ENCODE assay signal across 10 cellular contexts in the genomic region with DNA sequence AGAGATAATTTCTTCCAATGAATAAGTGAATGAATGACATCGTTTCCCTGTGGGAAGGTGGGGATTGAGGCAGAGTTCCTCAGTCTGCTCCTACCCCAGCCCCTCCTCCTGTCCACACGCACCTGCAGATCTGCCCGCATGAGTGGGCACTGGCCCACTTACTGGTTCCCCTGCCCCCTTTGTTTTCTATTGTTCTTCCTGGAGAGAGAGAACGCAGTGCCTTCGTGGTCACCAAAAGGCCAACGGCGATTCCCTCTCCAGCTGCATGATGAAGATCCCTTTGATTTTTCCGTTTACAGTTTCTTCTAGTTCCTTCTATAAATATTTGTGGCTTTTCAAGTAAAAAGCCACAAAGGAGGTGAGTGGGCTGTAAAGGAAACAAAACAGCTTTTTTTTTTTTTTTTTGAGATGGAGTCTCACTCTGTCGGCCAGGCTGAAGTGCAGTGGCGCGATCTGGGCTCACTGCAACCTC. TPM values are rescaled to one million over a fixed set of nuclear protein-coding genes. Genes with fewer than 3 reads are reported as not detected.
DNase-seq lines count a peak whose midpoint lies in the region; ATAC-seq, FAIRE-seq and TF ChIP-seq lines count a peak whose summit lies in the region.
"Had no signal": no experiment of that assay in that cellular context is flagged by ENCODE, and none has a peak within 500 bp of the region (broad histone marks: within the 10 kb centered on the region; RNA-seq: fewer than 3 reads in every experiment).

No MANE protein-coding gene starts in this region.

- no peaks in the 10 kb centered on the region for H3K79me2 ChIP-seq in GM12878 (ENCODE audit: control insufficient read depth, insufficient read depth, low read length)

- H3K27ac Mint-ChIP-seq in MCF 10A (ENCODE audit: low read depth, unreplicated experiment), result no peak overlapping the region

- POLR2A ChIA-PET in GM12878 (lab: Charles Lee) (interaction anchor here (0.6 to 1.7 kb wide), 5 partner anchors 9 to 121 kb away, joined by 3 to 5 read pairs (median 4); no protein-coding TSS in a partner anchor), MCF 10A (lab: Yijun Ruan, JAX) (interaction anchor here (0.6 to 1.9 kb wide), 4 partner anchors 10 to 62 kb away, joined by 3 to 9 read pairs (median 4); a partner anchor contains a TSS)

- H3K9me3 ChIP-seq in GM12878 (replicated peaks; ENCODE audit: control insufficient read depth, insufficient read depth, low read length), result no peaks in the 10 kb centered on the region

- no peak for TF ChIP-seq RAD21 in GM12878 (IDR thresholded peaks at IDR 0.05; ENCODE audit: insufficient read depth, low read depth, low read length)

- FAIRE-seq in GM12878 (lab: Jason Lieb, UNC) (no peak), D721Med (lab: Jason Lieb, UNC) (no peak)
- FAIRE-seq: bronchial epithelial cell had no signal

- H3K27ac ChIP-seq in GM12878 (ENCODE audit: control insufficient read depth, insufficient read depth), result no peak overlapping the region; the same call in none of the 2 replicates

- H3K27me3 ChIP-seq in GM12878 (replicated peaks in 1 of 2; ENCODE audit: control insufficient read depth in 2 of 2, insufficient read depth in 2 of 2, low read length in 1 of 2), result no peaks in the 10 kb centered on the region

- H3K4me2 ChIP-seq in GM12878 (ENCODE audit: control insufficient read depth, insufficient read depth), result peak overlapping the region; percentile 36

- in situ Hi-C loops in GM12878 (cut with MboI), result no loop called here

- intact Hi-C loops in GM12878 (cut with micrococcal nuclease; ENCODE audit: unreplicated experiment), result no loop called here
- intact Hi-C loops in MCF 10A (cut with micrococcal nuclease), result no loop called here

- H3K36me3 Mint-ChIP-seq in MCF 10A (ENCODE audit: insufficient read depth, unreplicated experiment), result peaks cover 17% of the 10 kb centered on the region

- RAD21 ChIA-PET in GM12878 (lab: Charles Lee; ENCODE audit: unreplicated experiment), result interaction anchor here (0.6 kb wide), 2 partner anchors 12 to 123 kb away, joined by 3 to 5 read pairs; no protein-coding TSS in a partner anchor

- no peaks in the 10 kb centered on the region for H3K9me3 Mint-ChIP-seq in MCF 10A (ENCODE audit: unreplicated experiment)

- no peak overlapping the region; the same call in 1 of the 2 replicates for H2AFZ ChIP-seq in GM12878 (ENCODE audit: control insufficient read depth, low read depth, low read length)

- H3K27me3 Mint-ChIP-seq in MCF 10A (ENCODE audit: insufficient read depth, unreplicated experiment), result no peaks in the 10 kb centered on the region

- peak; percentile 51 for ATAC-seq in GM12878

- peaks cover 23% of the 10 kb centered on the region for H3K4me1 ChIP-seq in GM12878 (ENCODE audit: control insufficient read depth, insufficient read depth, low read length)

- TF ChIP-seq CTCF in GM12878 (IDR thresholded peaks at IDR 0.05 in 2 of 3, conservative IDR thresholded peaks at IDR 0.05 in 1 of 3; ENCODE audit: control insufficient read depth in 2 of 3, extremely low read depth in 1 of 3, insufficient read depth in 1 of 3, low read depth in 3 of 3, low read length in 3 of 3) (no peak), MCF 10A (IDR thresholded peaks at IDR 0.05; ENCODE audit: unreplicated experiment) (no peak), D721Med (IDR thresholded peaks at IDR 0.05; ENCODE audit: insufficient read depth, missing control alignments) (no peak)

- H3K4me3 ChIP-seq in GM12878, result no peak overlapping the region

- peaks cover 6% of the 10 kb centered on the region for H3K4me1 Mint-ChIP-seq in MCF 10A (ENCODE audit: insufficient read depth, unreplicated experiment)

- peak overlapping the region; percentile 8; the same call in 1 of the 2 replicates for H3K9ac ChIP-seq in GM12878 (ENCODE audit: control insufficient read depth, insufficient read depth, low read length)

- 2% methylated on average over 8 of the region's 11 CpGs for WGBS in GM12878 (ENCODE audit: insufficient coverage, insufficient replicate concordance, low lambda C conversion rate, missing lambda C conversion rate)

- H4K20me1 ChIP-seq in GM12878 (ENCODE audit: control insufficient read depth, insufficient read depth), result no peaks in the 10 kb centered on the region

- peaks cover 5% of the 10 kb centered on the region in 2 experiments; a peak in 2 of 4 replicates for H3K36me3 ChIP-seq in GM12878 (ENCODE audit: control insufficient read depth in 2 of 2, insufficient read depth in 2 of 2, low read length in 1 of 2)

- peak; percentile 29 for DNase-seq in NCI-H2196 (lab: John Stamatoyannopoulos, UW; ENCODE audit: unreplicated experiment)
- DNase-seq in NCI-H2196 treated with DMSO at 0.1 percent for 48 hours (lab: John Stamatoyannopoulos, UW; ENCODE audit: unreplicated experiment), result no peak
- peak; percentile 85 for DNase-seq in MV-4-11 (lab: John Stamatoyannopoulos, UW)
- no peak for DNase-seq in GM12878 (ENCODE audit: low read depth, low spot score)
- peak; percentile 59 for DNase-seq in renal cortical epithelial cell (ENCODE audit: low read depth)
- no peak for DNase-seq in stimulated activated CD4-positive, alpha-beta T cell treated with anti-CD3 and anti-CD28 coated beads, Interleukin-2, amount 100 ng/mL, for 24 hours
- no peak for DNase-seq in MCF 10A (ENCODE audit: unreplicated experiment)
- no peak for DNase-seq in D721Med (ENCODE audit: insufficient read length, low spot score)
- DNase-seq: ACHN had no signal

- SMC1A ChIA-PET in GM12878 (lab: Charles Lee; ENCODE audit: uncharacterized antibody, unreplicated experiment), result interaction anchor here (1.1 to 1.2 kb wide), 2 partner anchors 35 to 108 kb away, joined by 3 read pairs; no protein-coding TSS in a partner anchor

- no TSS peak for BruUV-seq in GM12878 (replicated peaks; lab: Mats Ljungman, UMichigan)
- no TSS peak for BruUV-seq in MCF 10A (replicated peaks; lab: Mats Ljungman, UMichigan)

- no peak for TF ChIP-seq POLR2A in GM12878 (IDR thresholded peaks at IDR 0.05; ENCODE audit: low read depth, low read length)

- CTCF ChIA-PET in GM12878 (lab: Yijun Ruan, JAX), result interaction anchor here (0.6 to 1.8 kb wide), 4 partner anchors 12 to 73 kb away, joined by 4 to 7 read pairs (median 6); a partner anchor contains a TSS
- CTCF ChIA-PET in MCF 10A (lab: Yijun Ruan, JAX), result no interaction called here

- TF ChIP-seq EP300 in GM12878 (IDR thresholded peaks at IDR 0.05; ENCODE audit: borderline replicate concordance in 1 of 2, control insufficient read depth in 1 of 2, low read depth in 2 of 2, low read length in 2 of 2), result no peak

- H3K4me3 Mint-ChIP-seq in MCF 10A (ENCODE audit: unreplicated experiment), result no peak overlapping the region

RNA-seq across cellular contexts. Expression of a gene that starts 5.7 kb away (rescaled TPM):
- 131 and 132 TPM in 2 replicates for total RNA-seq in GM12878 (2013; cell fraction: nucleolus; rRNA removed)
- total RNA-seq in GM12878 (2014; rRNA removed), result 62.8 and 79.6 TPM in 2 replicates
- 43.3 and 44.4 TPM in 2 replicates for total RNA-seq in GM12878 (2014; rRNA removed; fragmentation: Illumina TruSeq; extraction: Trizol)
- total RNA-seq in GM12878 (2021), result 89.3 and 98.3 TPM in 2 replicates
- 30.5 TPM for polyA plus RNA-seq in GM12878 (2011; ENCODE audit: low read depth)
- 34.1 and 64.4 TPM in 2 replicates for polyA plus RNA-seq in GM12878 (2011; rRNA removed)
- 91.2 and 99.0 TPM in 2 replicates for polyA plus RNA-seq in GM12878 (2011; cell fraction: cytosol; rRNA removed)
- 158 and 216 TPM in 2 replicates for polyA plus RNA-seq in GM12878 (2011; cell fraction: nucleus; rRNA removed)
- 47.6 and 62.7 TPM in 2 replicates for polyA plus RNA-seq in GM12878 (2012)
- 49.0 and 81.2 TPM in 2 replicates for polyA plus RNA-seq in GM12878 (2014; fragmentation: Illumina TruSeq; extraction: Trizol)
- polyA plus RNA-seq in GM12878 (2014; fragmentation: Nextera tagmentation; extraction: Ambion mirVana), result 1 to 10 TPM; 1.2 to 8.2 TPM
- 88.1 and 95.0 TPM in 2 replicates for polyA plus RNA-seq in GM12878 (2014; rRNA removed)
- polyA plus RNA-seq in GM12878 (2016; fragmentation: Nextera tagmentation; extraction: Ambion mirVana), result 100 to 1,000 TPM; 112 to 127 TPM
- 61.6 and 82.1 TPM in 2 replicates for polyA minus RNA-seq in GM12878 (2011; rRNA and poly(A)+ RNA removed)
- 29.7 and 45.3 TPM in 2 replicates for polyA minus RNA-seq in GM12878 (2011; cell fraction: cytosol; rRNA and poly(A)+ RNA removed)
- 25.9 and 46.4 TPM in 2 replicates for polyA minus RNA-seq in GM12878 (2011; cell fraction: nucleus; rRNA and poly(A)+ RNA removed)
- 75.2 and 136 TPM in 2 replicates for total RNA-seq in renal cortical epithelial cell
- 130 and 131 TPM in 2 replicates for total RNA-seq in MCF 10A (2022)

RNA-seq across cellular contexts. Expression of a gene that starts 11.1 kb away (rescaled TPM):
- 59.1 and 66.1 TPM in 2 replicates for total RNA-seq in GM12878 (2013; cell fraction: nucleolus; rRNA removed)
- total RNA-seq in GM12878 (2014; rRNA removed), result 33.6 and 34.3 TPM in 2 replicates
- total RNA-seq in GM12878 (2014; rRNA removed; fragmentation: Illumina TruSeq; extraction: Trizol), result 24.5 and 25.2 TPM in 2 replicates
- total RNA-seq in GM12878 (2021), result 86.3 and 92.6 TPM in 2 replicates
- 20.6 TPM for polyA plus RNA-seq in GM12878 (2011; ENCODE audit: low read depth)
- 30.3 and 46.5 TPM in 2 replicates for polyA plus RNA-seq in GM12878 (2011; rRNA removed)
- 51.1 and 55.6 TPM in 2 replicates for polyA plus RNA-seq in GM12878 (2011; cell fraction: cytosol; rRNA removed)
- polyA plus RNA-seq in GM12878 (2011; cell fraction: nucleus; rRNA removed), result 219 and 246 TPM in 2 replicates
- polyA plus RNA-seq in GM12878 (2012), result 44.8 and 52.0 TPM in 2 replicates
- 41.7 and 57.0 TPM in 2 replicates for polyA plus RNA-seq in GM12878 (2014; fragmentation: Illumina TruSeq; extraction: Trizol)
- 1 to 10 TPM; 7.3 to 9.6 TPM for polyA plus RNA-seq in GM12878 (2014; fragmentation: Nextera tagmentation; extraction: Ambion mirVana)
- polyA plus RNA-seq in GM12878 (2014; rRNA removed), result 56.7 and 59.9 TPM in 2 replicates
- polyA plus RNA-seq in GM12878 (2016; fragmentation: Nextera tagmentation; extraction: Ambion mirVana), result 10 to 100 TPM; 80.9 to 85.5 TPM
- polyA minus RNA-seq in GM12878 (2011; rRNA and poly(A)+ RNA removed), result 59.7 and 75.9 TPM in 2 replicates
- polyA minus RNA-seq in GM12878 (2011; cell fraction: cytosol; rRNA and poly(A)+ RNA removed), result 26.9 TPM in 2 replicates
- 35.4 and 52.2 TPM in 2 replicates for polyA minus RNA-seq in GM12878 (2011; cell fraction: nucleus; rRNA and poly(A)+ RNA removed)
- total RNA-seq in renal cortical epithelial cell, result 43.6 and 69.1 TPM in 2 replicates
- total RNA-seq in MCF 10A (2022), result 62.1 and 84.0 TPM in 2 replicates

RNA-seq across cellular contexts. Expression of a gene that starts 18.5 kb away (rescaled TPM):
- 28.6 and 33.2 TPM in 2 replicates for total RNA-seq in GM12878 (2013; cell fraction: nucleolus; rRNA removed)
- total RNA-seq in GM12878 (2014; rRNA removed), result 16.1 and 19.0 TPM in 2 replicates
- total RNA-seq in GM12878 (2014; rRNA removed; fragmentation: Illumina TruSeq; extraction: Trizol), result 8.4 and 9.0 TPM in 2 replicates
- 21.0 and 23.5 TPM in 2 replicates for total RNA-seq in GM12878 (2021)
- 11.2 TPM for polyA plus RNA-seq in GM12878 (2011; ENCODE audit: low read depth)
- 3.2 and 13.5 TPM in 2 replicates for polyA plus RNA-seq in GM12878 (2011; rRNA removed)
- 18.5 and 20.4 TPM in 2 replicates for polyA plus RNA-seq in GM12878 (2011; cell fraction: cytosol; rRNA removed)
- 32.4 and 46.4 TPM in 2 replicates for polyA plus RNA-seq in GM12878 (2011; cell fraction: nucleus; rRNA removed)
- polyA plus RNA-seq in GM12878 (2012), result 17.4 and 22.8 TPM in 2 replicates
- polyA plus RNA-seq in GM12878 (2014; fragmentation: Illumina TruSeq; extraction: Trizol), result 4.4 and 11.6 TPM in 2 replicates
- polyA plus RNA-seq in GM12878 (2014; fragmentation: Nextera tagmentation; extraction: Ambion mirVana), result 1 to 10 TPM; 1.2 to 1.9 TPM
- 19.5 and 25.2 TPM in 2 replicates for polyA plus RNA-seq in GM12878 (2014; rRNA removed)
- polyA plus RNA-seq in GM12878 (2016; fragmentation: Nextera tagmentation; extraction: Ambion mirVana), result 10 to 100 TPM; 20.7 to 23.2 TPM
- 30.6 and 32.1 TPM in 2 replicates for polyA minus RNA-seq in GM12878 (2011; rRNA and poly(A)+ RNA removed)
- polyA minus RNA-seq in GM12878 (2011; cell fraction: cytosol; rRNA and poly(A)+ RNA removed), result 13.5 and 19.3 TPM in 2 replicates
- polyA minus RNA-seq in GM12878 (2011; cell fraction: nucleus; rRNA and poly(A)+ RNA removed), result 10.2 and 18.5 TPM in 2 replicates
- total RNA-seq in renal cortical epithelial cell, result 0.05 and 0.17 TPM in 2 replicates
- total RNA-seq in MCF 10A (2022), result not detected in 2 replicates
- total RNA-seq: bronchial epithelial cell had no signal

RNA-seq across cellular contexts. Expression of a gene that starts 57.5 kb away (rescaled TPM):
- 4.0 and 5.4 TPM in 2 replicates for total RNA-seq in GM12878 (2013; cell fraction: nucleolus; rRNA removed)
- total RNA-seq in GM12878 (2014; rRNA removed) (0.60 and 0.79 TPM in 2 replicates), GM12878 (2014; rRNA removed; fragmentation: Illumina TruSeq; extraction: Trizol) (0.64 and 1.0 TPM in 2 replicates), GM12878 (2021) (9.1 and 10.1 TPM in 2 replicates), renal cortical epithelial cell (0.87 and 6.8 TPM in 2 replicates), MCF 10A (2022) (19.2 and 22.1 TPM in 2 replicates)
- 1.8 TPM for polyA plus RNA-seq in GM12878 (2011; ENCODE audit: low read depth)
- polyA plus RNA-seq in GM12878 (2011; rRNA removed) (0.16 and 0.18 TPM in 2 replicates), GM12878 (2014; fragmentation: Illumina TruSeq; extraction: Trizol) (0.98 and 3.0 TPM in 2 replicates), GM12878 (2014; fragmentation: Nextera tagmentation; extraction: Ambion mirVana) (under 1 TPM; 0.14 to 0.24 TPM), GM12878 (2014; rRNA removed) (3.3 and 4.2 TPM in 2 replicates), GM12878 (2016; fragmentation: Nextera tagmentation; extraction: Ambion mirVana) (1 to 10 TPM; 4.2 to 5.0 TPM)
- polyA plus RNA-seq in GM12878 (2011; cell fraction: cytosol; rRNA removed), result 0.37 and 0.43 TPM in 2 replicates
- polyA plus RNA-seq in GM12878 (2011; cell fraction: nucleus; rRNA removed), result 1.2 and 1.6 TPM in 2 replicates
- polyA plus RNA-seq in GM12878 (2012), result 4.8 and 5.9 TPM in 2 replicates
- 0.15 and 0.41 TPM in 2 replicates for polyA minus RNA-seq in GM12878 (2011; rRNA and poly(A)+ RNA removed)
- polyA minus RNA-seq in GM12878 (2011; cell fraction: cytosol; rRNA and poly(A)+ RNA removed), result 1.2 and 2.0 TPM in 2 replicates
- 0.12 and 0.67 TPM in 2 replicates for polyA minus RNA-seq in GM12878 (2011; cell fraction: nucleus; rRNA and poly(A)+ RNA removed)

Comparison
In these comparisons a context has a peak if more than half of its experiments do, and no peak if none do; other contexts are left out.
1. DNase-seq: peak in NCI-H2196 (single experiment), MV-4-11 (single experiment) and renal cortical epithelial cell (single experiment); none in NCI-H2196 treated with DMSO at 0.1 percent for 48 hours (single experiment), GM12878 (single experiment), stimulated activated CD4-positive, alpha-beta T cell treated with anti-CD3 and anti-CD28 coated beads, Interleukin-2, amount 100 ng/mL, for 24 hours (0 of 2), MCF 10A (single experiment) and D721Med (single experiment).